In genomic region chr9:65283943-65284342, GRCh38 we compare ENCODE assay signal across 1 cellular context. TPM values are rescaled to one million over a fixed set of nuclear protein-coding genes. Genes with fewer than 3 reads are reported as not detected.
"Had no signal": no experiment of that assay in that cellular context is flagged by ENCODE, and none has a peak within 500 bp of the region (broad histone marks: within the 10 kb centered on the region; RNA-seq: fewer than 3 reads in every experiment).

No MANE protein-coding gene starts in this region.

RNA-seq across cellular contexts. Expression of gene FOXD4L5, which starts 1.1 kb away (rescaled TPM):
- total RNA-seq: epithelial cell of proximal tubule had no signal
